Comparison of ENCODE assay signal across 24 cellular contexts in the genomic region with DNA sequence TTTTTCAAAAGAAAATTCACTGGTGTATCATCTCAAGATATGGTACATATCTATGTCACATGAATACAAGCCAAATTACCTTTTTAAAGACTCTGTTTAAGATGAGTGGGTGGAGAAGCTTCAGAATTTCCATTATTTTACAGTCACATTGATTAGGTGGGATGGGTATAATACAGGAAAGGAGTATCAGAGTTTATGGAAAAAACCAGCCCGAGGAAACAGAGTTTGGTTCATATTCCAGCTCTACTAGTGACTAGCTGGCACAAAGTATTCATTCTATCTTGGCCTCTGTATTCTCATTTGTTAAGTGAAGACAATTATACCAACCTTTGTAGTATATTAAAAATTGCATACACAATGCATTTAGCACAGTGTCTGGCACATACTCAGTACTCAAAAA.
"Had no signal": no experiment of that assay in that cellular context is flagged by ENCODE, and none has a peak within 500 bp of the region (broad histone marks: within the 10 kb centered on the region; RNA-seq: fewer than 3 reads in every experiment).

No MANE protein-coding gene starts in this region.

- H3K36me3 Mint-ChIP-seq: natural killer cell treated with Interleukin-12 subunit alpha and Interleukin-12 subunit beta and Interleukin-15 and Interleukin-18, amount 100 ng/mL, for 72 hours; type B pancreatic cell had no signal

- H3K4me3 ChIP-seq: ascending aorta, cardiac muscle cell, coronary artery, left ventricle myocardium inferior, mucosa of descending colon, thoracic aorta, uterus had no signal

- H3K27ac ChIP-seq: ascending aorta, cardiac muscle cell, coronary artery, left ventricle myocardium inferior, thoracic aorta, uterus had no signal

- ATAC-seq: effector memory CD8-positive, alpha-beta T cell; mucosa of descending colon; natural killer cell treated with Interleukin-12 subunit alpha and Interleukin-12 subunit beta and Interleukin-15 and Interleukin-18, amount 100 ng/mL, for 72 hours had no signal

- DNase-seq: activated CD4-positive, alpha-beta T cell treated with anti-CD3 and anti-CD28 coated beads for 4 hours; activated CD4-positive, alpha-beta T cell treated with anti-CD3 and anti-CD28 coated beads, Interleukin-2, amount 50 U/mL, for 4 hours; activated effector memory CD4-positive, alpha-beta T cell treated with Interleukin-2 at 50 U/mL for 16 hours; activated naive CD4-positive, alpha-beta T cell treated with anti-CD3 and anti-CD28 coated beads for 36 hours; activated naive CD8-positive, alpha-beta T cell treated with anti-CD3 and anti-CD28 coated beads, Interleukin-2, amount 10 ng/mL, durations not matched to agents 7 days and 5 days; effector memory CD8-positive, alpha-beta T cell; erythroblast; hippocampal formation; kidney; left ventricle myocardium inferior; mucosa of descending colon; stimulated activated CD4-positive, alpha-beta T cell treated with anti-CD3 and anti-CD28 coated beads, Interleukin-15, amount 100 ng/mL, for 24 hours; stimulated activated CD4-positive, alpha-beta T cell treated with anti-CD3 and anti-CD28 coated beads, Interleukin-2, amount 100 ng/mL, for 24 hours; stimulated activated naive CD4-positive, alpha-beta T cell; T-helper 1 cell; uterus had no signal

- H3K27me3 ChIP-seq: ascending aorta, cardiac muscle cell, uterus had no signal

- H3K27ac Mint-ChIP-seq: activated naive CD4-positive, alpha-beta T cell treated with anti-CD3 and anti-CD28 coated beads for 36 hours; activated naive CD8-positive, alpha-beta T cell treated with anti-CD3 and anti-CD28 coated beads, Interleukin-2, amount 10 ng/mL, durations not matched to agents 7 days and 5 days; effector memory CD8-positive, alpha-beta T cell; natural killer cell treated with Interleukin-12 subunit alpha and Interleukin-12 subunit beta and Interleukin-15 and Interleukin-18, amount 100 ng/mL, for 72 hours; progenitor cell of endocrine pancreas; T-helper 2 cell treated with Interferon-gamma antibody and Interleukin-4, amounts not matched to agents 5 μg/mL and 100 μg/mL, for 36 hours; type B pancreatic cell had no signal

- H3K4me1 ChIP-seq: ascending aorta, uterus had no signal

- H3K9me3 Mint-ChIP-seq: activated naive CD4-positive, alpha-beta T cell treated with anti-CD3 and anti-CD28 coated beads for 36 hours; activated naive CD8-positive, alpha-beta T cell treated with anti-CD3 and anti-CD28 coated beads, Interleukin-2, amount 10 ng/mL, durations not matched to agents 7 days and 5 days; effector memory CD8-positive, alpha-beta T cell; natural killer cell treated with Interleukin-12 subunit alpha and Interleukin-12 subunit beta and Interleukin-15 and Interleukin-18, amount 100 ng/mL, for 72 hours; T-helper 2 cell treated with Interferon-gamma antibody and Interleukin-4, amounts not matched to agents 5 μg/mL and 100 μg/mL, for 36 hours; type B pancreatic cell had no signal

- H3K36me3 ChIP-seq: ascending aorta, cardiac muscle cell, left ventricle myocardium inferior, thoracic aorta, uterus had no signal
